24 cellular contexts compared by ENCODE assay signal in the genomic region with DNA sequence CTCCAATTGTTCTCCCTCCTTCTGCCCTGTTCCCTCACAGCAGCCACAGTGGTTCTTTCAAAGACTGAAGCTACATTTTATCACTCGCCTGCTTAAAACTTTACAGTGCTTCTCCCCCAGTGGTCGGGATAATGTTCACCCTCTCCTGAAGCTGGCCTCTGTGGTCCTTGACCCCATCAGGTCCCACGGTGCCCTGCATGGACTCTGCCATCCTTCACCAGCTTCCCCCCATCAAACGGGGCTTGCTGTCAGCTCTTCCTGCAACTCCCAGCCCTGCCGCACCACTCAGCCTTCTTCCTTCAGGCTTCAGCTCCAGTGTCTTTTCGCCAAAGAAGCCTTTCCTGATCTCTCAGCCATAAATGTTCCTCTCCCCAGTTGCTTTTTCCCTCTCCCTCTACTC.
"Had no signal": no experiment of that assay in that cellular context is flagged by ENCODE, and none has a peak within 500 bp of the region (broad histone marks: within the 10 kb centered on the region; RNA-seq: fewer than 3 reads in every experiment).

No MANE protein-coding gene starts in this region.

- H3K36me3 ChIP-seq: colonic mucosa, esophagus muscularis mucosa, neural progenitor cell, prostate gland, spleen, tibial artery, upper lobe of right lung, uterus had no signal

- ATAC-seq: foreskin keratinocyte; left ventricle myocardium superior; natural killer cell; right cardiac atrium; stimulated activated memory B cell treated with anti-CD40 and anti-IgM and Interleukin-4, amounts not matched to agents 10 μg/mL and 1 μg/mL and 100 μg/mL, for 72 hours; stimulated activated naive CD8-positive, alpha-beta T cell treated with anti-CD3 and anti-CD28 coated beads, Interleukin-15, Interleukin-2, amounts not matched to agents 100 U/mL and 50 U/mL, for 24 hours had no signal

- H3K4me1 Mint-ChIP-seq: neural progenitor cell; stimulated activated memory B cell treated with anti-CD40 and anti-IgM and Interleukin-4, amounts not matched to agents 10 μg/mL and 1 μg/mL and 100 μg/mL, for 72 hours had no signal

- H3K9ac ChIP-seq: neural progenitor cell, parathyroid adenoma had no signal

- H3K4me3 ChIP-seq: colonic mucosa, esophagus muscularis mucosa, lung, neural progenitor cell, prostate gland, sigmoid colon, spleen, testis, tibial artery, upper lobe of right lung, uterus had no signal

- H3K36me3 Mint-ChIP-seq: natural killer cell had no signal

- H3K27ac Mint-ChIP-seq: dendritic cell treated with granulocyte-macrophage colony-stimulating factor and Interleukin-4, amounts not matched to agents 40 ng/mL and 50 ng/mL, for 4 days; endodermal cell; memory B cell; natural killer cell; neural progenitor cell; stimulated activated memory B cell treated with anti-CD40 and anti-IgM and Interleukin-4, amounts not matched to agents 10 μg/mL and 1 μg/mL and 100 μg/mL, for 72 hours had no signal

- H2AFZ ChIP-seq: neural progenitor cell, parathyroid adenoma had no signal

- H3K27me3 Mint-ChIP-seq: memory B cell; stimulated activated memory B cell treated with anti-CD40 and anti-IgM and Interleukin-4, amounts not matched to agents 10 μg/mL and 1 μg/mL and 100 μg/mL, for 72 hours had no signal

- H3K9me3 ChIP-seq: colonic mucosa, esophagus muscularis mucosa, prostate gland, sigmoid colon, spleen, testis, tibial artery, upper lobe of right lung, uterus had no signal

- H3K9me3 Mint-ChIP-seq: dendritic cell treated with granulocyte-macrophage colony-stimulating factor and Interleukin-4, amounts not matched to agents 40 ng/mL and 50 ng/mL, for 4 days; endodermal cell; memory B cell; natural killer cell; neural progenitor cell; stimulated activated memory B cell treated with anti-CD40 and anti-IgM and Interleukin-4, amounts not matched to agents 10 μg/mL and 1 μg/mL and 100 μg/mL, for 72 hours had no signal

- DNase-seq: effector CD8-positive, alpha-beta T cell; left ventricle myocardium superior; natural killer cell; right cardiac atrium; sigmoid colon; spleen; stimulated activated CD4-positive, alpha-beta T cell treated with anti-CD3 and anti-CD28 coated beads, Interleukin-4, amount 100 ng/mL, for 4 hours; stimulated activated naive CD8-positive, alpha-beta T cell treated with anti-CD3 and anti-CD28 coated beads, Interleukin-15, Interleukin-2, amounts not matched to agents 100 U/mL and 50 U/mL, for 24 hours; substantia nigra; testis; tibial artery; upper lobe of right lung; uterus had no signal

- H3K27me3 ChIP-seq: colonic mucosa, esophagus muscularis mucosa, foreskin keratinocyte, neural progenitor cell, sigmoid colon, spleen, testis, tibial artery, upper lobe of right lung, uterus had no signal

- H3K4me1 ChIP-seq: esophagus muscularis mucosa, foreskin keratinocyte, neural progenitor cell, prostate gland, spleen, testis, tibial artery, upper lobe of right lung, uterus had no signal

- H3K27ac ChIP-seq: colonic mucosa, esophagus muscularis mucosa, foreskin keratinocyte, neural progenitor cell, parathyroid adenoma, prostate gland, sigmoid colon, spleen, testis, tibial artery, upper lobe of right lung, uterus had no signal

- H3K4me3 Mint-ChIP-seq: dendritic cell treated with granulocyte-macrophage colony-stimulating factor and Interleukin-4, amounts not matched to agents 40 ng/mL and 50 ng/mL, for 4 days; endodermal cell; memory B cell; natural killer cell; neural progenitor cell; stimulated activated memory B cell treated with anti-CD40 and anti-IgM and Interleukin-4, amounts not matched to agents 10 μg/mL and 1 μg/mL and 100 μg/mL, for 72 hours had no signal
